8 cellular contexts compared by ENCODE assay signal in genomic region chr1:111621050-111621449, GRCh38. TPM values are rescaled to one million over a fixed set of nuclear protein-coding genes. Genes with fewer than 3 reads are reported as not detected.
A peak's percentile ranks its signal among the peaks of the same experiment; 100 is the strongest.
DNase-seq lines count a peak whose midpoint lies in the region; TF ChIP-seq lines count a peak whose summit lies in the region.

No MANE protein-coding gene starts in this region.

- H3K36me3 ChIP-seq in HUES64 (ENCODE audit: insufficient read depth, low read length), result no peaks in the 10 kb centered on the region
- no peaks in the 10 kb centered on the region for H3K36me3 ChIP-seq in mucosa of rectum (ENCODE audit: control insufficient read depth in 2 of 2, insufficient read depth in 2 of 2, low read length in 2 of 2)

- DNase-seq in AG09309 (ENCODE audit: low read depth) (no peak), astrocyte of the cerebellum (ENCODE audit: low read depth) (no peak), anterior cingulate cortex (lab: John Stamatoyannopoulos, UW) (no peak), NCI-H2227 (lab: John Stamatoyannopoulos, UW; ENCODE audit: unreplicated experiment) (no peak), T-helper 9 cell (no peak)
- no peak for DNase-seq in activated CD4-positive, CD25-positive, alpha-beta regulatory T cell (lab: John Stamatoyannopoulos, UW)

- TF ChIP-seq CTCF in AG09309 (IDR thresholded peaks at IDR 0.05; ENCODE audit: control insufficient read depth, insufficient read depth, low read depth, low read length, missing control alignments), result no peak
- no peak for TF ChIP-seq CTCF in astrocyte of the cerebellum (IDR thresholded peaks at IDR 0.05; ENCODE audit: low read depth, low read length, missing control alignments)

- H3K27ac ChIP-seq in HUES64 (ENCODE audit: low read depth, low read length) (no peak overlapping the region), mucosa of rectum (ENCODE audit: low read depth in 2 of 2, low read length in 2 of 2) (peak overlapping the region; percentile 95 to 96)

- H3K4me3 ChIP-seq in AG09309 (ENCODE audit: control insufficient read depth, low read depth, low read length), result peak overlapping the region; percentile 63
- peak overlapping the region; percentile 87 for H3K4me3 ChIP-seq in HUES64 (ENCODE audit: low read length)
- peak overlapping the region; percentile 75 for H3K4me3 ChIP-seq in astrocyte of the cerebellum (ENCODE audit: low read depth, low read length)
- H3K4me3 ChIP-seq in mucosa of rectum (ENCODE audit: low read length in 2 of 2), result peak overlapping the region; percentile 86 to 95

- WGBS in HUES64, result 84% methylated on average over 4 of the region's 4 CpGs

- in situ Hi-C loops in astrocyte of the cerebellum (cut with HindIII; ENCODE audit: low sequenced_read_pairs), result no loop called here

- H3K4me1 ChIP-seq in HUES64 (ENCODE audit: insufficient read depth, low read length) (peaks cover 16% of the 10 kb centered on the region), mucosa of rectum (ENCODE audit: control insufficient read depth in 2 of 2, insufficient read depth in 2 of 2, low read length in 2 of 2) (peaks cover 21 to 29% of the 10 kb centered on the region in 2 donors)

- H3K9ac ChIP-seq in HUES64 (ENCODE audit: low read depth, low read length), result peak overlapping the region; percentile 60; the same call in 1 of the 2 replicates
- peak overlapping the region; percentile 63 to 84 for H3K9ac ChIP-seq in mucosa of rectum (ENCODE audit: low read depth in 1 of 2, low read length in 2 of 2)

- no peaks in the 10 kb centered on the region for H3K9me3 ChIP-seq in HUES64 (ENCODE audit: insufficient read depth, low read depth, low read length)
- no peaks in the 10 kb centered on the region for H3K9me3 ChIP-seq in mucosa of rectum (ENCODE audit: control insufficient read depth in 2 of 2, low read length in 2 of 2)

- H3K27me3 ChIP-seq in HUES64 (ENCODE audit: insufficient read depth, low read length) (no peaks in the 10 kb centered on the region), mucosa of rectum (ENCODE audit: control insufficient read depth in 2 of 2, insufficient read depth in 2 of 2, low read length in 2 of 2) (no peaks in the 10 kb centered on the region)

RNA-seq across cellular contexts. Expression of gene RAP1A, which starts 1.5 kb away (rescaled TPM):
- polyA plus RNA-seq in HUES64 (2013, experiment 1 of 2), result 28.4 TPM
- polyA plus RNA-seq in HUES64 (2013, experiment 2 of 2), result 33.6 TPM
